9 cellular contexts compared by ENCODE assay signal in the genomic region with DNA sequence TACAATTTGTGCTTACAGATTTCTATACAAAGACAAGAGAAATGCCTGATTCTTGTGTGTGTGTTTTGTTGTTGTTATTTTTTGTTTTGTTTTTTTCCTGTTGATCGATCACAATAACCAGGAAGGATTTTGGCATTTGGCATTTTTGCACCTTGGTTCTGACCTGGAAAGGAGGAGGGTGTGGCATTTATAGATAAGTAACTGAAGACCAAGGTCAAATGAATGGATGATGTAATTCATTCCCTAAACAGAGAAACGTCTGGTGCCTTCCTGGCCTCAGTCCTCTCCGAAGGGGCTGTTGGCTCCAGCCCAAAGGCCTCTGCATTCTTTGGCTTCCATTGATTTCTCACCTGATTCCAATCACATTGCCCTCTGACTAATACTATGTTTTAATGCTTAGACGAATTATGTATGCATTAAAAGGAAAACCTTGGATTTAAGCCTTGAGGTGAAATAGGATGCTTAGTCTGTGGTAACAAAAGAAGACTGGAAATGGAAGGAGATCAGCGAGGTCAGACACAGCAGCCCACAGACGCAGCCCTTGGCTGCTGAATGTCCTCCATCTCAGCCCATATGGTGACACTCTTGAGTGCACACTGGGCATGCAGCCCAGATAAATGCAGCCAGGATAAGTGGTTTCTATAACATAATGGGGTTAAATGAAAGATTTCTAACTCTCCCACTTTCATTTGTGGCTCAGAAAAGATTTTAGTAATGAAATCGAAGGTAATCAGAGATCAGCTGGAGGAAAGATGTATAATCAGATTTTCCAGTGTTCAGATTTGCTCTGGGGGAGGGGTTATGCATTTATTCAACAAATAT.
DNase-seq lines count a peak whose midpoint lies in the region; ATAC-seq and TF ChIP-seq lines count a peak whose summit lies in the region.
"Had no signal": no experiment of that assay in that cellular context is flagged by ENCODE, and none has a peak within 500 bp of the region (broad histone marks: within the 10 kb centered on the region; RNA-seq: fewer than 3 reads in every experiment).

No MANE protein-coding gene starts in this region.

- DNase-seq in cardiac muscle cell (ENCODE audit: low read depth in 1 of 2, low spot score in 1 of 2) (peak; percentile 47 to 50), heart right ventricle (no peak), NCI-H82 (lab: John Stamatoyannopoulos, UW) (peak; percentile 91), endodermal cell (no peak), type B pancreatic cell (ENCODE audit: extremely low spot score, unreplicated experiment) (no peak), 8988T (no peak), T1000 (lab: John Stamatoyannopoulos, UW) (no peak)

- no peak for ATAC-seq in heart right ventricle
- no peak for ATAC-seq in GM21786 (IDR thresholded peaks at IDR 0.05; ENCODE audit: unreplicated experiment)

- H3K36me3 ChIP-seq in cardiac muscle cell = no peaks in the 10 kb centered on the region
- H3K36me3 ChIP-seq in heart right ventricle = no peaks in the 10 kb centered on the region
- H3K36me3 ChIP-seq in endodermal cell (ENCODE audit: control insufficient read depth, insufficient read depth, low read length) = no peaks in the 10 kb centered on the region
- H3K36me3 ChIP-seq: heart left ventricle had no signal

- no peaks in the 10 kb centered on the region for H3K27me3 ChIP-seq in cardiac muscle cell
- H3K27me3 ChIP-seq in heart right ventricle = no peaks in the 10 kb centered on the region
- no peaks in the 10 kb centered on the region for H3K27me3 ChIP-seq in endodermal cell (ENCODE audit: control insufficient read depth, insufficient read depth, low read length, poor library complexity, severe bottlenecking)
- H3K27me3 ChIP-seq: heart left ventricle had no signal

- H3K4me3 Mint-ChIP-seq in endodermal cell (no peak overlapping the region), type B pancreatic cell (no peak overlapping the region)

- H3K9me3 ChIP-seq in cardiac muscle cell (ENCODE audit: low read depth) (no peaks in the 10 kb centered on the region), heart right ventricle (no peaks in the 10 kb centered on the region), endodermal cell (ENCODE audit: control insufficient read depth, low read length) (no peaks in the 10 kb centered on the region)
- H3K9me3 ChIP-seq: heart left ventricle had no signal

- peaks cover 17% of the 10 kb centered on the region for H3K4me1 Mint-ChIP-seq in endodermal cell
- H3K4me1 Mint-ChIP-seq in type B pancreatic cell (ENCODE audit: unreplicated experiment) = peaks cover 13% of the 10 kb centered on the region

- H3K27ac ChIP-seq in cardiac muscle cell = peak overlapping the region; percentile 45
- no peak overlapping the region for H3K27ac ChIP-seq in heart right ventricle
- peak overlapping the region; percentile 50 for H3K27ac ChIP-seq in endodermal cell (ENCODE audit: low read depth, low read length)
- H3K27ac ChIP-seq: heart left ventricle had no signal

- 17 to 21% methylated on average over 7 of the region's 7 CpGs for WGBS in heart right ventricle, 2 donors
- WGBS in endodermal cell (ENCODE audit: insufficient coverage in 1 of 2, insufficient read length in 1 of 2), 2 experiments = 59 to 62% methylated on average over 2 to 7 of the region's 7 CpGs

- H3K36me3 Mint-ChIP-seq in endodermal cell (ENCODE audit: low read depth) = no peaks in the 10 kb centered on the region
- H3K36me3 Mint-ChIP-seq in type B pancreatic cell = no peaks in the 10 kb centered on the region

- TF ChIP-seq CTCF in cardiac muscle cell (IDR thresholded peaks at IDR 0.05; ENCODE audit: low read depth, low read length) = no peak
- TF ChIP-seq CTCF in heart right ventricle (IDR thresholded peaks at IDR 0.05) = no peak
- TF ChIP-seq CTCF in endodermal cell (conservative IDR thresholded peaks at IDR 0.05) = no peak
- no peak for TF ChIP-seq CTCF in type B pancreatic cell (conservative IDR thresholded peaks at IDR 0.05)

- H3K4me3 ChIP-seq in cardiac muscle cell = no peak overlapping the region
- no peak overlapping the region for H3K4me3 ChIP-seq in heart right ventricle
- no peak overlapping the region for H3K4me3 ChIP-seq in endodermal cell (ENCODE audit: low read length)

- H3K4me1 ChIP-seq in cardiac muscle cell (ENCODE audit: low read depth) = peaks cover 14% of the 10 kb centered on the region
- H3K4me1 ChIP-seq in heart right ventricle = peaks cover 0 to 15% (median 9%) of the 10 kb centered on the region in 9 donors
- peaks cover 3% of the 10 kb centered on the region for H3K4me1 ChIP-seq in endodermal cell (ENCODE audit: control insufficient read depth, insufficient read depth, low read length)

- peak overlapping the region; percentile 86 for H3K27ac Mint-ChIP-seq in endodermal cell
- peak overlapping the region; percentile 5 for H3K27ac Mint-ChIP-seq in type B pancreatic cell

- H3K9me3 Mint-ChIP-seq in endodermal cell = no peaks in the 10 kb centered on the region
- no peaks in the 10 kb centered on the region for H3K9me3 Mint-ChIP-seq in type B pancreatic cell

- H3K27me3 Mint-ChIP-seq in endodermal cell (ENCODE audit: insufficient read depth) (no peaks in the 10 kb centered on the region), type B pancreatic cell (no peaks in the 10 kb centered on the region)

- intact Hi-C loops in heart right ventricle (cut with DNase I) = loop anchor here (1.0 to 10.0 kb wide), 7 partner anchors 61 to 434 kb away; a partner anchor contains a TSS

- no peak overlapping the region for H3K9ac ChIP-seq in endodermal cell (ENCODE audit: extremely low read depth, low read length, poor library complexity, severe bottlenecking)

Comparison
In these comparisons a context has a peak if more than half of its experiments do, and no peak if none do; other contexts are left out.
1. DNase-seq: peak in cardiac muscle cell (2 of 2) and NCI-H82 (single experiment); none in heart right ventricle (0 of 2), endodermal cell (single experiment), type B pancreatic cell (single experiment), 8988T (single experiment) and T1000 (single experiment).
2. H3K27ac ChIP-seq: peak in cardiac muscle cell (single experiment) and endodermal cell (single experiment); none in heart right ventricle (0 of 10).